Comparison of ENCODE assay signal across 20 cellular contexts in genomic region chr6:148736779-148737412, GRCh38. TPM values are rescaled to one million over a fixed set of nuclear protein-coding genes. Genes with fewer than 3 reads are reported as not detected.
DNase-seq lines count a peak whose midpoint lies in the region; ATAC-seq, FAIRE-seq and TF ChIP-seq lines count a peak whose summit lies in the region.
"Had no signal": no experiment of that assay in that cellular context is flagged by ENCODE, and none has a peak within 500 bp of the region (broad histone marks: within the 10 kb centered on the region; RNA-seq: fewer than 3 reads in every experiment).

No MANE protein-coding gene starts in this region.

- H3K79me2 ChIP-seq in keratinocyte (ENCODE audit: control insufficient read depth, insufficient read depth, low read length) = no peaks in the 10 kb centered on the region

- H3K9me1 ChIP-seq in keratinocyte (ENCODE audit: control insufficient read depth, extremely low read depth, insufficient read depth, low read length) = no peaks in the 10 kb centered on the region

- H3K36me3 ChIP-seq in keratinocyte (ENCODE audit: control insufficient read depth in 2 of 2, extremely low read depth in 1 of 2, insufficient read depth in 2 of 2, low read length in 2 of 2) = no peaks in the 10 kb centered on the region
- H3K36me3 ChIP-seq: neutrophil, upper lobe of right lung had no signal

- H3K9me3 ChIP-seq in keratinocyte (ENCODE audit: control insufficient read depth, low read depth, low read length) = no peaks in the 10 kb centered on the region
- H3K9me3 ChIP-seq: neutrophil, upper lobe of right lung had no signal

- FAIRE-seq in H54 (lab: Jason Lieb, UNC) (peak; percentile 27), RCC 7860 (lab: Jason Lieb, UNC) (peak; percentile 46), keratinocyte (lab: Jason Lieb, UNC) (peak; percentile 39)
- FAIRE-seq: astrocyte had no signal

- dilution Hi-C loops in keratinocyte (cut with MboI; ENCODE audit: extremely low pct_ligation_motif_present, low sequenced_read_pairs) = no loop called here

- no peak for ATAC-seq in GM21717 (IDR thresholded peaks at IDR 0.05; ENCODE audit: unreplicated experiment)
- ATAC-seq: left cardiac atrium had no signal

- no peak overlapping the region for H2AFZ ChIP-seq in keratinocyte (ENCODE audit: control insufficient read depth, low read length)

- TF ChIP-seq POLR2A in H54 (IDR thresholded peaks at IDR 0.05; ENCODE audit: low read depth, low read length) = no peak

- H3K4me2 ChIP-seq in keratinocyte (ENCODE audit: control insufficient read depth, extremely low read depth, insufficient read depth, low read depth, low read length) = no peak overlapping the region

- no peak overlapping the region for H3K4me3 ChIP-seq in keratinocyte (ENCODE audit: control insufficient read depth in 2 of 3, extremely low read depth in 1 of 3, insufficient read depth in 2 of 3, low read depth in 1 of 3, low read length in 3 of 3)
- H3K4me3 ChIP-seq: upper lobe of right lung had no signal

- no peak for TF ChIP-seq CTCF in keratinocyte (optimal IDR thresholded peaks at IDR 0.05 in 1 of 3, IDR thresholded peaks at IDR 0.05 in 1 of 3, conservative IDR thresholded peaks at IDR 0.05 in 1 of 3; ENCODE audit: extremely low read depth in 1 of 3, insufficient read depth in 2 of 3, low read length in 3 of 3)

- no peaks in the 10 kb centered on the region for H3K27me3 ChIP-seq in keratinocyte (ENCODE audit: control insufficient read depth, extremely low read depth, insufficient read depth, low read length)
- H3K27me3 ChIP-seq: upper lobe of right lung had no signal

- H3K4me1 ChIP-seq in keratinocyte (ENCODE audit: control insufficient read depth, extremely low read depth, insufficient read depth, low read length) = no peaks in the 10 kb centered on the region

- DNase-seq in NOMO-1 (lab: John Stamatoyannopoulos, UW; ENCODE audit: unreplicated experiment in 2 of 2) (peak; percentile 29 to 30), NOMO-1 treated with dmso at 0.1 percent for 144 hours (lab: John Stamatoyannopoulos, UW; ENCODE audit: unreplicated experiment) (no peak), H54 (ENCODE audit: insufficient read length, low spot score) (no peak), RCC 7860 (ENCODE audit: low spot score) (no peak), keratinocyte (ENCODE audit: low read depth, low spot score) (no peak), ecto neural progenitor cell (ENCODE audit: low spot score) (no peak), NCI-H526 (lab: John Stamatoyannopoulos, UW) (no peak)
- DNase-seq: 8988T; activated gamma-delta T cell treated with Interleukin-2 at 50 U/mL for 16 hours; C1 segment of cervical spinal cord; DND-41; foreskin melanocyte; left cardiac atrium; NCI-H2107; NCI-H524; stimulated activated naive CD4-positive, alpha-beta T cell treated with Interleukin-2 at 50 U/mL for 16 hours; upper lobe of right lung had no signal

- no peak overlapping the region for H3K9ac ChIP-seq in keratinocyte (ENCODE audit: control insufficient read depth, extremely low read depth, insufficient read depth, low read length)

- no peaks in the 10 kb centered on the region for H4K20me1 ChIP-seq in keratinocyte (ENCODE audit: control insufficient read depth, extremely low read depth, insufficient read depth, low read length)

- no peak overlapping the region for H3K27ac ChIP-seq in keratinocyte (ENCODE audit: control insufficient read depth, insufficient read depth, low read length)
- H3K27ac ChIP-seq: neutrophil, upper lobe of right lung had no signal

RNA-seq across cellular contexts. Expression of gene UST, which starts 9.9 kb away (rescaled TPM):
- polyA plus RNA-seq in keratinocyte = 5.0 to 6.1 TPM (median 6.0 TPM) in 3 replicates
- polyA plus RNA-seq in keratinocyte (2011; ENCODE audit: low read depth) = 2.5 TPM
- polyA plus RNA-seq in keratinocyte (2011; cell fraction: cytosol; rRNA removed) = 4.8 and 7.8 TPM in 2 replicates
- polyA plus RNA-seq in keratinocyte (2011; cell fraction: nucleus; rRNA removed) = 5.3 and 6.3 TPM in 2 replicates
- polyA plus RNA-seq in keratinocyte (2012; ENCODE audit: low replicate concordance) = 4.6 and 6.3 TPM in 2 replicates
- polyA minus RNA-seq in keratinocyte = 3.8 to 10.5 TPM (median 5.8 TPM) in 3 replicates
- polyA minus RNA-seq in keratinocyte (2011; cell fraction: cytosol; rRNA and poly(A)+ RNA removed) = 3.5 TPM
- polyA minus RNA-seq in keratinocyte (2011; cell fraction: nucleus; rRNA and poly(A)+ RNA removed) = 4.5 and 7.1 TPM in 2 replicates

Comparison
In these comparisons a context has a peak if more than half of its experiments do, and no peak if none do; other contexts are left out.
1. DNase-seq: peak in NOMO-1 (2 of 2); none in NOMO-1 treated with dmso at 0.1 percent for 144 hours (single experiment), H54 (single experiment), RCC 7860 (single experiment), keratinocyte (single experiment), ecto neural progenitor cell (single experiment) and NCI-H526 (0 of 2).